ENCODE assay signal across 8 cellular contexts in genomic region chr4:163681208-163681821, GRCh38.
DNase-seq lines count a peak whose midpoint lies in the region; ATAC-seq lines count a peak whose summit lies in the region.

No MANE protein-coding gene starts in this region.

- no peaks in the 10 kb centered on the region for H3K27me3 Mint-ChIP-seq in activated CD4-positive, alpha-beta T cell treated with anti-CD3 and anti-CD28 coated beads, Interleukin-2, amount 10 ng/mL, durations not matched to agents 24 days and 14 days

- peak; percentile 79 for DNase-seq in activated CD4-positive, alpha-beta T cell treated with anti-CD3 and anti-CD28 coated beads, Interleukin-2, amount 10 ng/mL, durations not matched to agents 24 days and 14 days
- no peak for DNase-seq in activated CD4-positive, alpha-beta T cell treated with anti-CD3 and anti-CD28 coated beads, Interleukin-2, amount 50 U/mL, for 4 hours
- peak; percentile 47 for DNase-seq in RPMI8226
- peak; percentile 7 for DNase-seq in fibroblast of peridontal ligament (ENCODE audit: extremely low read depth)
- DNase-seq in stimulated activated effector memory CD8-positive, alpha-beta T cell treated with anti-CD3 and anti-CD28 coated beads, Interleukin-12 subunit alpha, Interleukin-12 subunit beta, amount 100 ng/mL, for 72 hours (ENCODE audit: low spot score in 2 of 2), result no peak
- no peak for DNase-seq in 8988T

- H3K9me3 Mint-ChIP-seq in activated CD4-positive, alpha-beta T cell treated with anti-CD3 and anti-CD28 coated beads, Interleukin-2, amount 10 ng/mL, durations not matched to agents 24 days and 14 days, result no peaks in the 10 kb centered on the region
- no peaks in the 10 kb centered on the region for H3K9me3 Mint-ChIP-seq in stimulated activated effector memory CD8-positive, alpha-beta T cell treated with anti-CD3 and anti-CD28 coated beads, Interleukin-12 subunit alpha, Interleukin-12 subunit beta, amount 100 ng/mL, for 72 hours

- ATAC-seq in GM19324 (IDR thresholded peaks at IDR 0.05; ENCODE audit: low FRiP score, unreplicated experiment) (peak; percentile 75), HG03280 (IDR thresholded peaks at IDR 0.05; ENCODE audit: unreplicated experiment) (peak; percentile 83)
- ATAC-seq in stimulated activated effector memory CD8-positive, alpha-beta T cell treated with anti-CD3 and anti-CD28 coated beads, Interleukin-12 subunit alpha, Interleukin-12 subunit beta, amount 100 ng/mL, for 72 hours, result peak; percentile 58

- no peak overlapping the region for H3K4me3 Mint-ChIP-seq in activated CD4-positive, alpha-beta T cell treated with anti-CD3 and anti-CD28 coated beads, Interleukin-2, amount 10 ng/mL, durations not matched to agents 24 days and 14 days
- no peak overlapping the region for H3K4me3 Mint-ChIP-seq in stimulated activated effector memory CD8-positive, alpha-beta T cell treated with anti-CD3 and anti-CD28 coated beads, Interleukin-12 subunit alpha, Interleukin-12 subunit beta, amount 100 ng/mL, for 72 hours

- no peaks in the 10 kb centered on the region for H3K4me1 Mint-ChIP-seq in activated CD4-positive, alpha-beta T cell treated with anti-CD3 and anti-CD28 coated beads, Interleukin-2, amount 10 ng/mL, durations not matched to agents 24 days and 14 days
- H3K4me1 Mint-ChIP-seq in stimulated activated effector memory CD8-positive, alpha-beta T cell treated with anti-CD3 and anti-CD28 coated beads, Interleukin-12 subunit alpha, Interleukin-12 subunit beta, amount 100 ng/mL, for 72 hours, result no peaks in the 10 kb centered on the region

- no peak overlapping the region for H3K27ac Mint-ChIP-seq in activated CD4-positive, alpha-beta T cell treated with anti-CD3 and anti-CD28 coated beads, Interleukin-2, amount 10 ng/mL, durations not matched to agents 24 days and 14 days
- no peak overlapping the region for H3K27ac Mint-ChIP-seq in stimulated activated effector memory CD8-positive, alpha-beta T cell treated with anti-CD3 and anti-CD28 coated beads, Interleukin-12 subunit alpha, Interleukin-12 subunit beta, amount 100 ng/mL, for 72 hours

- H3K36me3 Mint-ChIP-seq in activated CD4-positive, alpha-beta T cell treated with anti-CD3 and anti-CD28 coated beads, Interleukin-2, amount 10 ng/mL, durations not matched to agents 24 days and 14 days (ENCODE audit: low read depth), result no peaks in the 10 kb centered on the region
- no peaks in the 10 kb centered on the region for H3K36me3 Mint-ChIP-seq in stimulated activated effector memory CD8-positive, alpha-beta T cell treated with anti-CD3 and anti-CD28 coated beads, Interleukin-12 subunit alpha, Interleukin-12 subunit beta, amount 100 ng/mL, for 72 hours

- intact Hi-C loops in activated CD4-positive, alpha-beta T cell treated with anti-CD3 and anti-CD28 coated beads, Interleukin-2, amount 10 ng/mL, durations not matched to agents 24 days and 14 days (cut with micrococcal nuclease), result loop anchor here (1.0 to 5.0 kb wide), 4 partner anchors 126 to 1184 kb away; no protein-coding TSS in a partner anchor

Comparison
In these comparisons a context has a peak if more than half of its experiments do, and no peak if none do; other contexts are left out.
1. DNase-seq: peak in activated CD4-positive, alpha-beta T cell treated with anti-CD3 and anti-CD28 coated beads, Interleukin-2, amount 10 ng/mL, durations not matched to agents 24 days and 14 days (single experiment), RPMI8226 (single experiment) and fibroblast of peridontal ligament (single experiment); none in activated CD4-positive, alpha-beta T cell treated with anti-CD3 and anti-CD28 coated beads, Interleukin-2, amount 50 U/mL, for 4 hours (0 of 2), stimulated activated effector memory CD8-positive, alpha-beta T cell treated with anti-CD3 and anti-CD28 coated beads, Interleukin-12 subunit alpha, Interleukin-12 subunit beta, amount 100 ng/mL, for 72 hours (0 of 2) and 8988T (single experiment).
2. Peak in every context shown above with its lines, with median percentiles within 50 percentile points of each other: ATAC-seq.